12 cellular contexts compared by ENCODE assay signal in genomic region chr12:102956738-102957338, GRCh38. TPM values are rescaled to one million over a fixed set of nuclear protein-coding genes. Genes with fewer than 3 reads are reported as not detected.
A peak's percentile ranks its signal among the peaks of the same experiment; 100 is the strongest.
DNase-seq lines count a peak whose midpoint lies in the region; ATAC-seq and TF ChIP-seq lines count a peak whose summit lies in the region.
"Had no signal": no experiment of that assay in that cellular context is flagged by ENCODE, and none has a peak within 500 bp of the region (broad histone marks: within the 10 kb centered on the region; RNA-seq: fewer than 3 reads in every experiment).

No MANE protein-coding gene starts in this region.

- no peaks in the 10 kb centered on the region for H4K20me1 ChIP-seq in smooth muscle cell (ENCODE audit: low read depth)

- no peak overlapping the region for H2AFZ ChIP-seq in smooth muscle cell (ENCODE audit: low read depth)

- POLR2A ChIA-PET in activated CD4-positive, alpha-beta T cell treated with anti-CD3 and anti-CD28 coated beads for 36 hours (lab: Charles Lee), result no interaction called here

- H3K4me3 ChIP-seq in dorsolateral prefrontal cortex, result peak overlapping the region in 56 of 59 donors; percentile 4 to 73 (median 56)
- peak overlapping the region; percentile 56 for H3K4me3 ChIP-seq in smooth muscle cell

- H3K27me3 ChIP-seq in dorsolateral prefrontal cortex, result peaks cover 0 to 88% (median 42%) of the 10 kb centered on the region in 45 donors
- H3K27me3 ChIP-seq in smooth muscle cell (ENCODE audit: low read depth), result peaks cover 100% of the 10 kb centered on the region

- H3K9ac ChIP-seq in smooth muscle cell (ENCODE audit: low read depth), result no peak overlapping the region

- peaks cover 72% of the 10 kb centered on the region for H3K27me3 Mint-ChIP-seq in activated CD4-positive, alpha-beta T cell treated with anti-CD3 and anti-CD28 coated beads for 36 hours
- peaks cover 68% of the 10 kb centered on the region for H3K27me3 Mint-ChIP-seq in IgD-negative memory B cell

- ATAC-seq in activated CD4-positive, alpha-beta T cell treated with anti-CD3 and anti-CD28 coated beads for 36 hours, result no peak
- no peak for ATAC-seq in GM21447 (IDR thresholded peaks at IDR 0.05; ENCODE audit: unreplicated experiment)
- ATAC-seq: gastroesophageal sphincter had no signal

- H3K4me1 Mint-ChIP-seq in activated CD4-positive, alpha-beta T cell treated with anti-CD3 and anti-CD28 coated beads for 36 hours, result peaks cover 25% of the 10 kb centered on the region
- H3K4me1 Mint-ChIP-seq in IgD-negative memory B cell, result peaks cover 17 to 22% (median 18%) of the 10 kb centered on the region in 3 donors

- H3K36me3 ChIP-seq in smooth muscle cell (ENCODE audit: low read depth), result no peaks in the 10 kb centered on the region
- H3K36me3 ChIP-seq: gastroesophageal sphincter, sigmoid colon had no signal

- H3K36me3 Mint-ChIP-seq in activated CD4-positive, alpha-beta T cell treated with anti-CD3 and anti-CD28 coated beads for 36 hours (ENCODE audit: low read depth), result no peaks in the 10 kb centered on the region
- peaks cover 1% of the 10 kb centered on the region for H3K36me3 Mint-ChIP-seq in IgD-negative memory B cell

- no peak overlapping the region for H3K27ac Mint-ChIP-seq in activated CD4-positive, alpha-beta T cell treated with anti-CD3 and anti-CD28 coated beads for 36 hours
- H3K27ac Mint-ChIP-seq in IgD-negative memory B cell, result no peak overlapping the region

- H3K79me2 ChIP-seq in smooth muscle cell (ENCODE audit: low read depth), result no peaks in the 10 kb centered on the region

- peak overlapping the region; percentile 26 for H3K4me3 Mint-ChIP-seq in activated CD4-positive, alpha-beta T cell treated with anti-CD3 and anti-CD28 coated beads for 36 hours
- peak overlapping the region; percentile 66 to 91 (median 74) for H3K4me3 Mint-ChIP-seq in IgD-negative memory B cell

- DNase-seq in activated CD4-positive, alpha-beta T cell treated with anti-CD3 and anti-CD28 coated beads for 36 hours, result no peak
- DNase-seq in activated CD4-positive, alpha-beta T cell treated with anti-CD3 and anti-CD28 coated beads for 4 hours, result no peak
- no peak for DNase-seq in dorsolateral prefrontal cortex
- DNase-seq in smooth muscle cell (lab: John Stamatoyannopoulos, UW; ENCODE audit: unreplicated experiment), result no peak
- no peak for DNase-seq in GM19240 (ENCODE audit: insufficient read length, low spot score)
- no peak for DNase-seq in stimulated activated CD4-positive, alpha-beta T cell treated with anti-CD3 and anti-CD28 coated beads, Interleukin-12 subunit alpha, Interleukin-12 subunit beta, amount 100 ng/mL, for 4 hours
- DNase-seq: sigmoid colon had no signal

- H3K4me1 ChIP-seq in smooth muscle cell (ENCODE audit: low read depth), result peaks cover 27% of the 10 kb centered on the region

- CTCF ChIA-PET in activated CD4-positive, alpha-beta T cell treated with anti-CD3 and anti-CD28 coated beads for 36 hours (lab: Charles Lee), result no interaction called here

- TF ChIP-seq CTCF in dorsolateral prefrontal cortex (IDR thresholded peaks at IDR 0.05 in 54 of 56, conservative IDR thresholded peaks at IDR 0.05 in 2 of 56; ENCODE audit: low read depth in 1 of 56, partially characterized antibody in 56 of 56), result no peak
- no peak for TF ChIP-seq CTCF in smooth muscle cell (IDR thresholded peaks at IDR 0.05; ENCODE audit: borderline replicate concordance, insufficient read depth, poor library complexity, severe bottlenecking)

- no peaks in the 10 kb centered on the region for H3K9me3 Mint-ChIP-seq in activated CD4-positive, alpha-beta T cell treated with anti-CD3 and anti-CD28 coated beads for 36 hours (ENCODE audit: low read depth)
- peaks cover 0 to 4% (median 2%) of the 10 kb centered on the region in 3 donors for H3K9me3 Mint-ChIP-seq in IgD-negative memory B cell

- H3K27ac ChIP-seq in dorsolateral prefrontal cortex (peak overlapping the region in 38 of 59 donors; percentile 2 to 93 (median 62)), smooth muscle cell (ENCODE audit: low read depth) (no peak overlapping the region)
- H3K27ac ChIP-seq: gastroesophageal sphincter, sigmoid colon had no signal

- no peaks in the 10 kb centered on the region for H3K9me3 ChIP-seq in smooth muscle cell (replicated peaks; ENCODE audit: low read depth)
- H3K9me3 ChIP-seq: gastroesophageal sphincter, sigmoid colon had no signal

- 6% methylated on average over 14 of the region's 20 CpGs for WGBS in smooth muscle cell (ENCODE audit: low lambda C conversion rate)

- H3K4me2 ChIP-seq in smooth muscle cell, result peak overlapping the region; percentile 96

- intact Hi-C loops in activated CD4-positive, alpha-beta T cell treated with anti-CD3 and anti-CD28 coated beads for 36 hours (cut with DNase I, micrococcal nuclease), result loop anchor here in 1 of 2 experiments (10.0 kb wide), 1 partner anchor 318 kb away; no protein-coding TSS in a partner anchor
- intact Hi-C loops in dorsolateral prefrontal cortex (cut with DNase I), result no loop called here

- H3F3A ChIP-seq in smooth muscle cell (ENCODE audit: low read depth), result no peaks in the 10 kb centered on the region

RNA-seq across cellular contexts. Expression of gene ASCL1, which starts 0.6 kb away (rescaled TPM):
- not detected for total RNA-seq in activated CD4-positive, alpha-beta T cell treated with anti-CD3 and anti-CD28 coated beads for 36 hours
- polyA plus RNA-seq in IgD-negative memory B cell, result not detected
- 10 to 100 TPM in 82 of 120 experiments, 1 to 10 TPM in 38; 4.4 to 31.2 (median 11.2) TPM for total RNA-seq in dorsolateral prefrontal cortex
- total RNA-seq in smooth muscle cell, result not detected in 2 replicates
- not detected in 2 replicates for polyA plus RNA-seq in smooth muscle cell
- total RNA-seq: lung microvascular endothelial cell, NCI-H460 had no signal

RNA-seq across cellular contexts. Expression of gene PAH, which starts 39.8 kb away (rescaled TPM):
- not detected for total RNA-seq in activated CD4-positive, alpha-beta T cell treated with anti-CD3 and anti-CD28 coated beads for 36 hours
- not detected for polyA plus RNA-seq in IgD-negative memory B cell
- total RNA-seq in dorsolateral prefrontal cortex, result 10 to 100 TPM in 39 of 120 experiments, 1 to 10 TPM in 81; 1.6 to 20.7 (median 7.8) TPM
- total RNA-seq in smooth muscle cell, result 0.09 TPM in 1 of 2 replicates, not detected in the other
- polyA plus RNA-seq in smooth muscle cell, result not detected in 2 replicates
- total RNA-seq: lung microvascular endothelial cell, NCI-H460 had no signal
